20 cellular contexts compared by ENCODE assay signal in genomic region chr11:82046778-82047177, GRCh38.
DNase-seq lines count a peak whose midpoint lies in the region; ATAC-seq and TF ChIP-seq lines count a peak whose summit lies in the region.
"Had no signal": no experiment of that assay in that cellular context is flagged by ENCODE, and none has a peak within 500 bp of the region (broad histone marks: within the 10 kb centered on the region; RNA-seq: fewer than 3 reads in every experiment).

No MANE protein-coding gene starts in this region.

- H3K4me3 ChIP-seq in AG09309 (ENCODE audit: control insufficient read depth, low read depth, low read length) = no peak overlapping the region
- H3K4me3 ChIP-seq in SK-N-MC = peak overlapping the region; percentile 40
- H3K4me3 ChIP-seq: cardiac muscle cell, neural progenitor cell had no signal

- no peaks in the 10 kb centered on the region; the same call in 1 of the 2 replicates for H3K9me3 ChIP-seq in SK-N-MC (ENCODE audit: low read depth, low read length)

- no peaks in the 10 kb centered on the region; the same call in none of the 2 replicates for H3K36me3 ChIP-seq in SK-N-MC (ENCODE audit: insufficient read depth, low read length)
- H3K36me3 ChIP-seq: cardiac muscle cell, neural progenitor cell had no signal

- H3K9ac ChIP-seq in SK-N-MC (ENCODE audit: insufficient read length) = peak overlapping the region; percentile 22
- H3K9ac ChIP-seq: neural progenitor cell had no signal

- H3K27ac ChIP-seq in SK-N-MC = peak overlapping the region; percentile 98
- H3K27ac ChIP-seq: C4-2B, cardiac muscle cell, neural progenitor cell had no signal

- TF ChIP-seq CTCF in AG09309 (IDR thresholded peaks at IDR 0.05; ENCODE audit: control insufficient read depth, insufficient read depth, low read depth, low read length, missing control alignments) = no peak

- DNase-seq in AG09309 (ENCODE audit: low read depth) (peak; percentile 35), SK-N-MC (ENCODE audit: low read depth, low spot score) (peak; percentile 96), fibroblast of gingiva (ENCODE audit: low read depth) (peak; percentile 72), middle frontal gyrus (ENCODE audit: extremely low spot score, low spot score) (peak; percentile 26), hepatic stellate cell (ENCODE audit: low spot score) (no peak), foreskin melanocyte (no peak)
- DNase-seq: activated CD4-positive, alpha-beta T cell treated with anti-CD3 and anti-CD28 coated beads for 48 hours; activated naive CD8-positive, alpha-beta T cell treated with anti-CD3 and anti-CD28 coated beads, Interleukin-2, amount 10 ng/mL, durations not matched to agents 7 days and 5 days; dermis blood vessel endothelial cell; EL; MM.1S; NCI-H1694 treated with DMSO at 0.1 percent for 48 hours; stimulated activated CD4-positive, alpha-beta T cell treated with anti-CD3 and anti-CD28 coated beads, Interleukin-12 subunit alpha, Interleukin-12 subunit beta, amount 100 ng/mL, for 4 hours had no signal

- ATAC-seq in activated CD4-positive, CD25-positive, alpha-beta regulatory T cell treated with anti-CD3 and anti-CD28 coated beads, Interleukin-2, amount 50 U/mL, for 24 hours = no peak
- ATAC-seq in GM18868 (IDR thresholded peaks at IDR 0.05; ENCODE audit: unreplicated experiment) = no peak
- ATAC-seq: left lobe of liver, Right ventricle myocardium inferior had no signal

Comparison
In these comparisons a context has a peak if more than half of its experiments do, and no peak if none do; other contexts are left out.
1. DNase-seq: peak in AG09309 (single experiment), SK-N-MC (single experiment), fibroblast of gingiva (single experiment) and middle frontal gyrus (single experiment); none in hepatic stellate cell (single experiment) and foreskin melanocyte (single experiment).